ENCODE assay signal across 1 cellular context in the genomic region with DNA sequence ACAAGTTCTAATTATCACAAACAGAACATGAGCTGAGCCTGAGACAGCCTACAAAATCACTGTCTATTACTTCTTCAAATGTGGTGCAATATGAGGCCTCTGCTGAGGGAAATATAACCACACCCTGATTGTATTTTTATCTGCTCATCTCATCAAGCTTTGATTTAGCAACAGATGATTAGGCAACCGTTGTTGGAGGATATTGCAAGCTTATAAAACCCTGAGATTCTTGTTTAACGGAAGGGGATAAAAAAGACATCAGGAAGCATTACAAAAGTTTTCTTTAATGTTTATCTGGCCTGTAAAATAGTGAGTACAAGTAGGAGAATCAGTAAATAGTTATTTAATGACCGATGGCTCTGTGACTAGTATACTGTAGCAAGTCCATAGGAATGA.
TF ChIP-seq lines count a peak whose summit lies in the region.

No MANE protein-coding gene starts in this region.

TF ChIP-seq in SK-N-SH, 30 proteins besides CTCF, POLR2A, EP300 and RAD21 (continued from another document):
- TF ChIP-seq, protein P1, sequence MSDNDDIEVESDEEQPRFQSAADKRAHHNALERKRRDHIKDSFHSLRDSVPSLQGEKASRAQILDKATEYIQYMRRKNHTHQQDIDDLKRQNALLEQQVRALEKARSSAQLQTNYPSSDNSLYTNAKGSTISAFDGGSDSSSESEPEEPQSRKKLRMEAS (IDR thresholded peaks at IDR 0.05; ENCODE audit: low read depth) = no peak
- TF ChIP-seq RFX5 (IDR thresholded peaks at IDR 0.05; ENCODE audit: low read length) (no peak), NRF1 (IDR thresholded peaks at IDR 0.05; ENCODE audit: low read depth, low read length) (no peak), RCOR1 (IDR thresholded peaks at IDR 0.05; ENCODE audit: low read length) (no peak), ELF1 (IDR thresholded peaks at IDR 0.05) (no peak), MXI1 (IDR thresholded peaks at IDR 0.05; ENCODE audit: low read depth, low read length) (no peak), SMC3 (IDR thresholded peaks at IDR 0.05; ENCODE audit: low read depth, low read length) (no peak), TCF12 (IDR thresholded peaks at IDR 0.05) (no peak), FOXJ3 (CRISPR knock-in tag; IDR thresholded peaks at IDR 0.05) (no peak)
